Comparison of ENCODE assay signal across 21 cellular contexts in genomic region chr17:50070908-50071680, GRCh38. TPM values are rescaled to one million over a fixed set of nuclear protein-coding genes. Genes with fewer than 3 reads are reported as not detected.
A peak's percentile ranks its signal among the peaks of the same experiment; 100 is the strongest.
DNase-seq lines count a peak whose midpoint lies in the region; ATAC-seq, FAIRE-seq and TF ChIP-seq lines count a peak whose summit lies in the region.
"Had no signal": no experiment of that assay in that cellular context is flagged by ENCODE, and none has a peak within 500 bp of the region (broad histone marks: within the 10 kb centered on the region; RNA-seq: fewer than 3 reads in every experiment).

No MANE protein-coding gene starts in this region.

- DNase-seq in NCI-H2171 treated with DMSO at 0.1 percent for 48 hours (lab: John Stamatoyannopoulos, UW): peak; percentile 36
- DNase-seq in NCI-H2171 (lab: John Stamatoyannopoulos, UW): no peak
- DNase-seq in HTR-8/SVneo (ENCODE audit: insufficient read length, low spot score): no peak
- no peak for DNase-seq in epithelial cell of prostate (ENCODE audit: low read depth, low spot score)
- no peak for DNase-seq in osteocyte (ENCODE audit: extremely low spot score, unreplicated experiment)
- DNase-seq in WTC11 (ENCODE audit: low spot score): no peak
- no peak for DNase-seq in stimulated activated naive CD8-positive, alpha-beta T cell treated with anti-CD3 and anti-CD28 coated beads, Interleukin-15, Interleukin-2, amounts not matched to agents 100 U/mL and 50 U/mL, for 24 hours
- DNase-seq: 8988T; ACHN; CD4-positive, CD25-positive, alpha-beta regulatory T cell; DMS153; DMS79 treated with DMSO at 0.1 percent for 48 hours; EL; H7 had no signal

- peaks cover 10% of the 10 kb centered on the region for H3K4me1 Mint-ChIP-seq in osteocyte (ENCODE audit: unreplicated experiment)
- H3K4me1 Mint-ChIP-seq in WTC11: peaks cover 5% of the 10 kb centered on the region

- H3K4me3 Mint-ChIP-seq in osteocyte (ENCODE audit: unreplicated experiment) (no peak overlapping the region), WTC11 (no peak overlapping the region)
- H3K4me3 Mint-ChIP-seq: CD4-positive, CD25-positive, alpha-beta regulatory T cell; GM23338 had no signal

- H3K9me3 Mint-ChIP-seq in osteocyte (ENCODE audit: unreplicated experiment): no peaks in the 10 kb centered on the region
- peaks cover 5% of the 10 kb centered on the region for H3K9me3 Mint-ChIP-seq in WTC11
- H3K9me3 Mint-ChIP-seq: GM23338 had no signal

- ATAC-seq in WTC11: no peak
- no peak for ATAC-seq in HG02759 (IDR thresholded peaks at IDR 0.05; ENCODE audit: unreplicated experiment)
- no peak for ATAC-seq in stimulated activated naive CD8-positive, alpha-beta T cell treated with anti-CD3 and anti-CD28 coated beads, Interleukin-15, Interleukin-2, amounts not matched to agents 100 U/mL and 50 U/mL, for 24 hours
- ATAC-seq: GM23338, HepG2 had no signal

- H3K36me3 Mint-ChIP-seq in osteocyte (ENCODE audit: unreplicated experiment) (peaks cover 50% of the 10 kb centered on the region), WTC11 (peaks cover 20% of the 10 kb centered on the region)

- CTCF ChIA-PET in WTC11 (lab: Charles Lee): interaction anchor here (1.0 kb wide), 1 partner anchor 9 kb away, joined by 3 read pairs; no protein-coding TSS in a partner anchor

- H3K27me3 Mint-ChIP-seq in osteocyte (ENCODE audit: unreplicated experiment) (no peaks in the 10 kb centered on the region), WTC11 (ENCODE audit: low read depth) (no peaks in the 10 kb centered on the region)
- H3K27me3 Mint-ChIP-seq: CD4-positive, CD25-positive, alpha-beta regulatory T cell had no signal

- POLR2A ChIA-PET in WTC11 (lab: Charles Lee): no interaction called here

- H3K27ac Mint-ChIP-seq in osteocyte (ENCODE audit: unreplicated experiment) (peak overlapping the region; percentile 4), WTC11 (no peak overlapping the region)
- H3K27ac Mint-ChIP-seq: GM23338 had no signal

- peak overlapping the region; percentile 100 for H3K27ac ChIP-seq in epithelial cell of prostate
- H3K27ac ChIP-seq: BLaER1 treated with 17β-estradiol and CSF1 and Interleukin-3, amounts not matched to agents 10 nM and 100 nM had no signal

- TF ChIP-seq CTCF in osteocyte (IDR thresholded peaks at IDR 0.05) (no peak), WTC11 (IDR thresholded peaks at IDR 0.05) (no peak)

- peak; percentile 52 for FAIRE-seq in HTR-8/SVneo (lab: Jason Lieb, UNC)
- FAIRE-seq: G401.6, GM12891, HepG2 had no signal

TF ChIP-seq in WTC11, 78 proteins besides CTCF, POLR2A, EP300 and RAD21 (continues in another document):
- TF ChIP-seq ZBTB43 (CRISPR knock-in tag; IDR thresholded peaks at IDR 0.05) (no peak), OVOL2 (CRISPR knock-in tag; IDR thresholded peaks at IDR 0.05; ENCODE audit: borderline replicate concordance) (no peak), KAT7 (CRISPR knock-in tag; IDR thresholded peaks at IDR 0.05; ENCODE audit: borderline replicate concordance) (no peak), JAZF1 (CRISPR knock-in tag; IDR thresholded peaks at IDR 0.05) (no peak), ELF4 (CRISPR knock-in tag; IDR thresholded peaks at IDR 0.05; ENCODE audit: low read depth) (no peak), ZNF512 (CRISPR knock-in tag; IDR thresholded peaks at IDR 0.05; ENCODE audit: borderline replicate concordance) (no peak), TCF7 (CRISPR knock-in tag; IDR thresholded peaks at IDR 0.05; ENCODE audit: low read depth) (no peak), ARID4B (CRISPR knock-in tag; IDR thresholded peaks at IDR 0.05; ENCODE audit: borderline replicate concordance) (no peak), NR3C1 (CRISPR knock-in tag; conservative IDR thresholded peaks at IDR 0.05; ENCODE audit: low read depth) (no peak), NFE2L1 (CRISPR knock-in tag; IDR thresholded peaks at IDR 0.05) (no peak), MAX (CRISPR knock-in tag; IDR thresholded peaks at IDR 0.05) (no peak), MYBL2 (CRISPR knock-in tag; IDR thresholded peaks at IDR 0.05) (no peak), AR (CRISPR knock-in tag; IDR thresholded peaks at IDR 0.05) (no peak)

RNA-seq across cellular contexts. Expression of gene ITGA3, which starts 15.2 kb away (rescaled TPM):
- 201 and 221 TPM in 2 replicates for total RNA-seq in osteocyte
- total RNA-seq in WTC11 (2021): 35.3 to 44.2 TPM (median 35.5 TPM) in 3 replicates

RNA-seq across cellular contexts. Expression of gene PDK2, which starts 24.1 kb away (rescaled TPM):
- total RNA-seq in osteocyte (66.2 and 67.0 TPM in 2 replicates), WTC11 (2021) (16.6 to 21.3 TPM (median 19.8 TPM) in 3 replicates)

RNA-seq across cellular contexts. Expression of gene SAMD14, which starts 58.9 kb away (rescaled TPM):
- total RNA-seq in osteocyte (36.1 and 36.8 TPM in 2 replicates), WTC11 (2021) (4.5 to 6.0 TPM (median 5.9 TPM) in 3 replicates)
- total RNA-seq: HT1080 had no signal
